7 cellular contexts compared by ENCODE assay signal in genomic region chr7:23474098-23474828, GRCh38. TPM values are rescaled to one million over a fixed set of nuclear protein-coding genes. Genes with fewer than 3 reads are reported as not detected.
DNase-seq lines count a peak whose midpoint lies in the region; ATAC-seq and TF ChIP-seq lines count a peak whose summit lies in the region.

No MANE protein-coding gene starts in this region.

- peaks cover 43% of the 10 kb centered on the region for H3K79me2 ChIP-seq in smooth muscle cell (ENCODE audit: low read depth)

- WGBS in smooth muscle cell (ENCODE audit: low lambda C conversion rate): 1% methylated on average over 59 of the region's 65 CpGs

- ATAC-seq in Panc1: peak; percentile 82
- ATAC-seq in activated naive CD8-positive, alpha-beta T cell treated with anti-CD3 and anti-CD28 coated beads, Interleukin-2, amount 10 ng/mL, durations not matched to agents 7 days and 5 days (ENCODE audit: low read depth): peak; percentile 92

- TF ChIP-seq CTCF in GM12875 (IDR thresholded peaks at IDR 0.05; ENCODE audit: borderline replicate concordance, insufficient read depth, low read depth, low read length) (no peak), Panc1 (IDR thresholded peaks at IDR 0.05) (no peak), smooth muscle cell (IDR thresholded peaks at IDR 0.05; ENCODE audit: borderline replicate concordance, insufficient read depth, poor library complexity, severe bottlenecking) (no peak)

- H3K4me3 ChIP-seq in GM12875 (ENCODE audit: low read depth, low read length): peak overlapping the region; percentile 94
- H3K4me3 ChIP-seq in HAP-1: peak overlapping the region; percentile 72
- H3K4me3 ChIP-seq in Panc1 (ENCODE audit: low read depth in 2 of 2, low read length in 2 of 2): peak overlapping the region; percentile 88 to 98
- H3K4me3 ChIP-seq in smooth muscle cell: peak overlapping the region; percentile 69

- no peaks in the 10 kb centered on the region for H3K27me3 ChIP-seq in HAP-1 (ENCODE audit: low read depth)
- no peaks in the 10 kb centered on the region for H3K27me3 ChIP-seq in Panc1 (ENCODE audit: control insufficient read depth, insufficient read depth, low read length)
- no peaks in the 10 kb centered on the region for H3K27me3 ChIP-seq in smooth muscle cell (ENCODE audit: low read depth)

- CTCF ChIA-PET in Panc1 (lab: Charles Lee): interaction anchor here (0.7 kb wide), 1 partner anchor 222 kb away, joined by 3 read pairs; no protein-coding TSS in a partner anchor

- peak overlapping the region; percentile 51 for H3K9ac ChIP-seq in smooth muscle cell (ENCODE audit: low read depth)

- peaks cover 1% of the 10 kb centered on the region for H3K36me3 Mint-ChIP-seq in activated naive CD8-positive, alpha-beta T cell treated with anti-CD3 and anti-CD28 coated beads, Interleukin-2, amount 10 ng/mL, durations not matched to agents 7 days and 5 days

- H3K4me1 ChIP-seq in HAP-1 (peaks cover 22% of the 10 kb centered on the region), Panc1 (ENCODE audit: control insufficient read depth, insufficient read depth, low read length) (peaks cover 25% of the 10 kb centered on the region), smooth muscle cell (ENCODE audit: low read depth) (peaks cover 37% of the 10 kb centered on the region)

- H3K27ac Mint-ChIP-seq in activated naive CD8-positive, alpha-beta T cell treated with anti-CD3 and anti-CD28 coated beads, Interleukin-2, amount 10 ng/mL, durations not matched to agents 7 days and 5 days: peak overlapping the region; percentile 1

- intact Hi-C loops in Panc1 (cut with micrococcal nuclease; ENCODE audit: unreplicated experiment): loop anchor here (5.0 to 10.0 kb wide), 4 partner anchors 42 to 199 kb away; partner anchors contain the start of gene TRA2A

- H3K4me3 Mint-ChIP-seq in activated naive CD8-positive, alpha-beta T cell treated with anti-CD3 and anti-CD28 coated beads, Interleukin-2, amount 10 ng/mL, durations not matched to agents 7 days and 5 days: peak overlapping the region; percentile 85

- peak overlapping the region; percentile 94 for H3K4me2 ChIP-seq in smooth muscle cell

- in situ Hi-C loops in HAP-1 (cut with MboI; ENCODE audit: low sequenced_read_pairs): no loop called here
- in situ Hi-C loops in Panc1 (cut with HindIII; ENCODE audit: low pct_unique_long_range_greater_than_20kb, low sequenced_read_pairs): no loop called here

- DNase-seq in HAP-1 (ENCODE audit: low spot score in 2 of 2) (peak; percentile 98), Kasumi-1 (lab: John Stamatoyannopoulos, UW) (peak; percentile 99 to 100), Panc1 (ENCODE audit: low read depth, low spot score) (no peak), iPS DF 19.7 (ENCODE audit: low read depth, low spot score) (peak; percentile 97), smooth muscle cell (lab: John Stamatoyannopoulos, UW; ENCODE audit: unreplicated experiment) (peak; percentile 88)
- peak; percentile 89 for DNase-seq in activated naive CD8-positive, alpha-beta T cell treated with anti-CD3 and anti-CD28 coated beads, Interleukin-2, amount 10 ng/mL, durations not matched to agents 7 days and 5 days

- peak overlapping the region; percentile 100 for H3K27ac ChIP-seq in Panc1 (ENCODE audit: low read length)
- peak overlapping the region; percentile 87 for H3K27ac ChIP-seq in smooth muscle cell (ENCODE audit: low read depth)

- H3K4me1 Mint-ChIP-seq in activated naive CD8-positive, alpha-beta T cell treated with anti-CD3 and anti-CD28 coated beads, Interleukin-2, amount 10 ng/mL, durations not matched to agents 7 days and 5 days: peaks cover 26% of the 10 kb centered on the region

- no peaks in the 10 kb centered on the region for H3K9me3 ChIP-seq in HAP-1
- no peaks in the 10 kb centered on the region for H3K9me3 ChIP-seq in Panc1 (ENCODE audit: control insufficient read depth, insufficient read depth, low read depth, low read length)
- H3K9me3 ChIP-seq in smooth muscle cell (replicated peaks; ENCODE audit: low read depth): no peaks in the 10 kb centered on the region

- no peaks in the 10 kb centered on the region for H3K9me3 Mint-ChIP-seq in activated naive CD8-positive, alpha-beta T cell treated with anti-CD3 and anti-CD28 coated beads, Interleukin-2, amount 10 ng/mL, durations not matched to agents 7 days and 5 days

- peaks cover 4% of the 10 kb centered on the region for H3F3A ChIP-seq in smooth muscle cell (ENCODE audit: low read depth)

- BruUV-seq in Panc1 (replicated peaks; lab: Mats Ljungman, UMichigan): no TSS peak

- no peaks in the 10 kb centered on the region for H3K36me3 ChIP-seq in HAP-1 (replicated peaks)
- H3K36me3 ChIP-seq in Panc1 (ENCODE audit: control insufficient read depth, insufficient read depth, low read length): no peaks in the 10 kb centered on the region; the same call in 1 of the 2 replicates
- no peaks in the 10 kb centered on the region for H3K36me3 ChIP-seq in smooth muscle cell (ENCODE audit: low read depth)

- H3K27me3 Mint-ChIP-seq in activated naive CD8-positive, alpha-beta T cell treated with anti-CD3 and anti-CD28 coated beads, Interleukin-2, amount 10 ng/mL, durations not matched to agents 7 days and 5 days: peaks cover 72% of the 10 kb centered on the region

- no peaks in the 10 kb centered on the region for H4K20me1 ChIP-seq in smooth muscle cell (ENCODE audit: low read depth)

- POLR2A ChIA-PET in Panc1 (lab: Charles Lee): no interaction called here
- POLR2A ChIA-PET in activated naive CD8-positive, alpha-beta T cell treated with anti-CD3 and anti-CD28 coated beads, Interleukin-2, amount 10 ng/mL, durations not matched to agents 7 days and 5 days (lab: Charles Lee): interaction anchor here (1.2 to 1.5 kb wide), 2 partner anchors 11 to 57 kb away, joined by 3 to 6 read pairs; no protein-coding TSS in a partner anchor

- peak overlapping the region; percentile 92 for H2AFZ ChIP-seq in smooth muscle cell (ENCODE audit: low read depth)

RNA-seq across cellular contexts. Expression of gene IGF2BP3, which starts 4.0 kb away (rescaled TPM):
- total RNA-seq in Panc1 (2021; ENCODE audit: unreplicated experiment): 80.2 TPM
- polyA plus RNA-seq in Panc1 (2012; ENCODE audit: insufficient read length): 47.4 TPM
- total RNA-seq in activated naive CD8-positive, alpha-beta T cell treated with anti-CD3 and anti-CD28 coated beads, Interleukin-2, amount 10 ng/mL, durations not matched to agents 7 days and 5 days: under 1 TPM; 0.37 to 0.94 TPM
- 28.1 and 35.2 TPM in 2 replicates for total RNA-seq in smooth muscle cell
- 7.9 and 9.7 TPM in 2 replicates for polyA plus RNA-seq in smooth muscle cell

RNA-seq across cellular contexts. Expression of gene TRA2A, which starts 57.5 kb away (rescaled TPM):
- 106 TPM for total RNA-seq in Panc1 (2021; ENCODE audit: unreplicated experiment)
- 63.3 TPM for polyA plus RNA-seq in Panc1 (2012; ENCODE audit: insufficient read length)
- 100 to 1,000 TPM; 119 to 130 TPM for total RNA-seq in activated naive CD8-positive, alpha-beta T cell treated with anti-CD3 and anti-CD28 coated beads, Interleukin-2, amount 10 ng/mL, durations not matched to agents 7 days and 5 days
- total RNA-seq in smooth muscle cell: 77.0 and 89.0 TPM in 2 replicates
- polyA plus RNA-seq in smooth muscle cell: 43.0 and 43.9 TPM in 2 replicates

Comparison
In these comparisons a context has a peak if more than half of its experiments do, and no peak if none do; other contexts are left out.
1. RNA of gene IGF2BP3, which starts 4.0 kb away (total RNA-seq): 80.2 TPM in Panc1 (single experiment) and 28.1 to 35.2 TPM in smooth muscle cell; 0.37 to 0.94 TPM in activated naive CD8-positive, alpha-beta T cell treated with anti-CD3 and anti-CD28 coated beads, Interleukin-2, amount 10 ng/mL, durations not matched to agents 7 days and 5 days; every median in the first group is over 10 times any median in the second.
2. Peak in every context shown above with its lines, with median percentiles within 50 percentile points of each other: H3K4me3 ChIP-seq.